In the genomic region with DNA sequence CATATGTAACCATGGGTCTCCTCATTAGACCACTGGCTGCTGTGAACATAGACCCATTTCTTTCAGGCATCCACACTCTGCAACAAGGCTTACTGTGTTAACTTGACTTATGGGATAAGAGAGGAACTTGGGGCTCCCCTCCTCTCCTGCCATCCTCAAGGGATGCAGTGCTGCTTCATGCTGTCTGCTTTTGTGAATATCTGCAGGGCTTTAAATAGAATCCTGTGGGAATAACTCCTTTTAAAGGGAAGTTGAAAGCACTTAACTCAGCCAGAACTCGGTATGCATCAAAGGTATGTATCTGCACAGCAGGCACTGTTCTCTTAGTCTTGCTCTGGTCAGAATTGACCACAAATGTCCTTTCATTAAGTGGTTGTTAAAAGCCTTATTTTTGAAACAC, we compare ENCODE assay signal across 24 cellular contexts.
DNase-seq lines count a peak whose midpoint lies in the region; ATAC-seq and TF ChIP-seq lines count a peak whose summit lies in the region.
"Had no signal": no experiment of that assay in that cellular context is flagged by ENCODE, and none has a peak within 500 bp of the region (broad histone marks: within the 10 kb centered on the region; RNA-seq: fewer than 3 reads in every experiment).

No MANE protein-coding gene starts in this region.

- no peaks in the 10 kb centered on the region for H3K9me3 ChIP-seq in NT2/D1 (ENCODE audit: insufficient read depth, low read length)
- no peaks in the 10 kb centered on the region for H3K9me3 ChIP-seq in neural progenitor cell (ENCODE audit: low read depth)
- H3K9me3 ChIP-seq: A549; BE2C; BLaER1 treated with 17β-estradiol and CSF1 and Interleukin-3, amounts not matched to agents 10 nM and 100 nM had no signal

- no peak overlapping the region for H3K4me2 ChIP-seq in neural progenitor cell
- H3K4me2 ChIP-seq: A549; BLaER1 treated with 17β-estradiol and CSF1 and Interleukin-3, amounts not matched to agents 10 nM and 100 nM; GM23338 had no signal

- DNase-seq in NT2/D1 (ENCODE audit: low read depth, low spot score): peak; percentile 5
- DNase-seq in astrocyte of the hippocampus (ENCODE audit: low read depth, low spot score): peak; percentile 8
- DNase-seq in islet precursor cell: peak; percentile 57
- DNase-seq in neural progenitor cell (ENCODE audit: low spot score): no peak
- no peak for DNase-seq in NCI-H2081 (lab: John Stamatoyannopoulos, UW)
- DNase-seq: 8988T; ACHN; AML-193; BE2C; CD4-positive, alpha-beta T cell; CD8-positive, alpha-beta memory T cell; DMS 273 treated with DMSO at 0.1 percent for 48 hours; DMS79; EL; GDM1; H9 had no signal

- no peaks in the 10 kb centered on the region for H3K4me1 Mint-ChIP-seq in stimulated activated memory B cell treated with anti-CD40 and anti-IgM and Interleukin-4, amounts not matched to agents 10 μg/mL and 1 μg/mL and 100 μg/mL, for 72 hours
- H3K4me1 Mint-ChIP-seq in neural progenitor cell: peaks cover 7% of the 10 kb centered on the region
- H3K4me1 Mint-ChIP-seq: CD14-positive monocyte; CD8-positive, alpha-beta memory T cell had no signal

- no peak overlapping the region for H2AFZ ChIP-seq in neural progenitor cell (replicated peaks)
- H2AFZ ChIP-seq: GM23338 had no signal

- no peaks in the 10 kb centered on the region for H3K27me3 Mint-ChIP-seq in stimulated activated memory B cell treated with anti-CD40 and anti-IgM and Interleukin-4, amounts not matched to agents 10 μg/mL and 1 μg/mL and 100 μg/mL, for 72 hours
- H3K27me3 Mint-ChIP-seq in neural progenitor cell (ENCODE audit: insufficient read depth, low read depth): no peaks in the 10 kb centered on the region
- H3K27me3 Mint-ChIP-seq: CD4-positive, alpha-beta T cell had no signal

- H3K27me3 ChIP-seq in NT2/D1 (ENCODE audit: insufficient read depth, insufficient read length) (no peaks in the 10 kb centered on the region), neural progenitor cell (no peaks in the 10 kb centered on the region)
- H3K27me3 ChIP-seq: BE2C; BLaER1 treated with 17β-estradiol and CSF1 and Interleukin-3, amounts not matched to agents 10 nM and 100 nM had no signal

- TF ChIP-seq CTCF in neural progenitor cell (IDR thresholded peaks at IDR 0.05): no peak

- H3K9ac ChIP-seq in NT2/D1 (ENCODE audit: insufficient read length, low read depth) (no peak overlapping the region), neural progenitor cell (no peak overlapping the region)
- H3K9ac ChIP-seq: BLaER1 treated with 17β-estradiol and CSF1 and Interleukin-3, amounts not matched to agents 10 nM and 100 nM had no signal

- H3K27ac Mint-ChIP-seq in stimulated activated memory B cell treated with anti-CD40 and anti-IgM and Interleukin-4, amounts not matched to agents 10 μg/mL and 1 μg/mL and 100 μg/mL, for 72 hours: no peak overlapping the region
- no peak overlapping the region for H3K27ac Mint-ChIP-seq in neural progenitor cell
- H3K27ac Mint-ChIP-seq: CD14-positive monocyte; CD4-positive, alpha-beta T cell; CD8-positive, alpha-beta memory T cell; GM23338; H9 had no signal

- H3K79me2 ChIP-seq in neural progenitor cell (ENCODE audit: low read depth): no peaks in the 10 kb centered on the region

- ATAC-seq in stimulated activated memory B cell treated with anti-CD40 and anti-IgM and Interleukin-4, amounts not matched to agents 10 μg/mL and 1 μg/mL and 100 μg/mL, for 72 hours: peak; percentile 24
- no peak for ATAC-seq in HG02840 (IDR thresholded peaks at IDR 0.05; ENCODE audit: low FRiP score, unreplicated experiment)
- ATAC-seq: A549, GM12878, GM23338, HCT116 had no signal

- H3K36me3 Mint-ChIP-seq in stimulated activated memory B cell treated with anti-CD40 and anti-IgM and Interleukin-4, amounts not matched to agents 10 μg/mL and 1 μg/mL and 100 μg/mL, for 72 hours: no peaks in the 10 kb centered on the region
- no peaks in the 10 kb centered on the region for H3K36me3 Mint-ChIP-seq in neural progenitor cell
- H3K36me3 Mint-ChIP-seq: CD14-positive monocyte had no signal

- H3K4me3 ChIP-seq in NT2/D1 (ENCODE audit: insufficient read length, low read depth) (no peak overlapping the region), neural progenitor cell (no peak overlapping the region)
- H3K4me3 ChIP-seq: A549; BLaER1 treated with 17β-estradiol and CSF1 and Interleukin-3, amounts not matched to agents 10 nM and 100 nM; GM12878; GM23338 had no signal

- H4K20me1 ChIP-seq in neural progenitor cell (ENCODE audit: low read depth): no peaks in the 10 kb centered on the region
- H4K20me1 ChIP-seq: BLaER1 treated with 17β-estradiol and CSF1 and Interleukin-3, amounts not matched to agents 10 nM and 100 nM had no signal

- no peak overlapping the region for H3K4me3 Mint-ChIP-seq in stimulated activated memory B cell treated with anti-CD40 and anti-IgM and Interleukin-4, amounts not matched to agents 10 μg/mL and 1 μg/mL and 100 μg/mL, for 72 hours
- no peak overlapping the region for H3K4me3 Mint-ChIP-seq in neural progenitor cell
- H3K4me3 Mint-ChIP-seq: CD14-positive monocyte; CD4-positive, alpha-beta T cell; CD8-positive, alpha-beta memory T cell; GM23338; H9 had no signal

- no peaks in the 10 kb centered on the region for H3F3A ChIP-seq in neural progenitor cell (ENCODE audit: low read depth)

- H3K27ac ChIP-seq in neural progenitor cell: no peak overlapping the region
- H3K27ac ChIP-seq: A549; BLaER1 treated with 17β-estradiol and CSF1 and Interleukin-3, amounts not matched to agents 10 nM and 100 nM had no signal

- H3K36me3 ChIP-seq in NT2/D1 (ENCODE audit: insufficient read depth, insufficient read length, low read length) (no peaks in the 10 kb centered on the region), neural progenitor cell (no peaks in the 10 kb centered on the region)
- H3K36me3 ChIP-seq: BE2C; BLaER1 treated with 17β-estradiol and CSF1 and Interleukin-3, amounts not matched to agents 10 nM and 100 nM had no signal

- peaks cover 6% of the 10 kb centered on the region for H3K9me3 Mint-ChIP-seq in stimulated activated memory B cell treated with anti-CD40 and anti-IgM and Interleukin-4, amounts not matched to agents 10 μg/mL and 1 μg/mL and 100 μg/mL, for 72 hours
- no peaks in the 10 kb centered on the region for H3K9me3 Mint-ChIP-seq in neural progenitor cell
- H3K9me3 Mint-ChIP-seq: CD4-positive, alpha-beta T cell; GM23338; H9 had no signal

- H3K4me1 ChIP-seq in NT2/D1 (ENCODE audit: insufficient read depth, insufficient read length): no peaks in the 10 kb centered on the region
- peaks cover 3% of the 10 kb centered on the region for H3K4me1 ChIP-seq in neural progenitor cell
- H3K4me1 ChIP-seq: A549; BE2C; BLaER1 treated with 17β-estradiol and CSF1 and Interleukin-3, amounts not matched to agents 10 nM and 100 nM had no signal

Comparison
In these comparisons a context has a peak if more than half of its experiments do, and no peak if none do; other contexts are left out.
1. DNase-seq: peak in NT2/D1 (single experiment), astrocyte of the hippocampus (single experiment) and islet precursor cell (single experiment); none in neural progenitor cell (single experiment) and NCI-H2081 (0 of 2).